In the genomic region with DNA sequence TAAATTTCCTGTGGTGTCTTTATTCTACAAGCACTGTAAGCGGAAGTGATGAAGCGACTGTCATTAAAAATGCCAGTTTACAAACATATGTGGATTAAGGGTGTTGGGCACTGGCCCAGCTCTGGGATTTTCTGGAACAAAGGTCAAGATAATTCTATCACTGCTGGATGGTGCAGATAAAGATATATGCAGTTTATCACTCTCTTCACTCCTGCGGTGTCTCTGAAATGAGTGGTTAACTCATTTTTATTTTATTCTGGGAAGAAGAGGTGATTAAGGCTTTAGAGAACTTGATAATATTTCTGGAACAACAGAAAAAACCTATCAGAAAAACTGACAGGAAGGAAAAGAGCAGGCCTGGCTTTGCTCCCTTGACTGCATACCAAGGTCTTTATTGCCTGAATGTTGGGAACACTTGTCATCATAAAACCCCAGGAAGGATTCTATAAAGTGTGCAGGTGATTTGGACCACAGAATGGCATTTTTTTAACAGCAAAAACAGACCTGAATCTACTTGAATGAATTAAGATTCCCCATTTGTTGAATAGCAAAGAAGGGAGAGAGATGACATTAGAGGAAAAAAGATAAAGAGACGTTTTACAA, we compare ENCODE assay signal across 19 cellular contexts. TPM values are rescaled to one million over a fixed set of nuclear protein-coding genes. Genes with fewer than 3 reads are reported as not detected.
"Had no signal": no experiment of that assay in that cellular context is flagged by ENCODE, and none has a peak within 500 bp of the region (broad histone marks: within the 10 kb centered on the region; RNA-seq: fewer than 3 reads in every experiment).

No MANE protein-coding gene starts in this region.

- H3K9ac ChIP-seq: neural progenitor cell had no signal

- H3K4me3 ChIP-seq: adrenal gland, gastrocnemius medialis, heart right ventricle, neural progenitor cell, ovary, thoracic aorta had no signal

- H3K4me1 Mint-ChIP-seq: activated naive CD4-positive, alpha-beta T cell treated with anti-CD3 and anti-CD28 coated beads, Interleukin-2, amount 50 U/mL, for 24 hours; central memory CD8-positive, alpha-beta T cell; neural progenitor cell; stimulated activated effector memory CD8-positive, alpha-beta T cell treated with anti-CD3 and anti-CD28 coated beads, Interleukin-12 subunit alpha, Interleukin-12 subunit beta, amount 100 ng/mL, for 72 hours had no signal

- H3K4me2 ChIP-seq: neural progenitor cell had no signal

- H3K36me3 ChIP-seq: adrenal gland, gastrocnemius medialis, heart right ventricle, neural progenitor cell, ovary, thoracic aorta had no signal

- H3K9me3 ChIP-seq: adrenal gland, gastrocnemius medialis, heart right ventricle, ovary, thoracic aorta had no signal

- DNase-seq: activated CD4-positive, alpha-beta T cell treated with anti-CD3 and anti-CD28 coated beads for 36 hours; activated CD8-positive, alpha-beta T cell treated with anti-CD3 and anti-CD28 coated beads for 36 hours; activated effector memory CD4-positive, alpha-beta T cell treated with anti-CD3 and anti-CD28 coated beads, Interleukin-2, amount 50 U/mL, for 16 hours; activated T-cell treated with anti-CD3 and anti-CD28 coated beads, Interleukin-2, amount 50 U/mL, for 48 hours; adrenal gland; cortex of kidney; effector memory CD8-positive, alpha-beta T cell; gastrocnemius medialis; heart right ventricle; midbrain; ovary; stimulated activated CD4-positive, alpha-beta T cell treated with anti-CD3 and anti-CD28 coated beads, Interleukin-1b, Interleukin-23, amount 100 ng/mL, for 48 hours had no signal

- H3K27me3 Mint-ChIP-seq: activated naive CD4-positive, alpha-beta T cell treated with anti-CD3 and anti-CD28 coated beads, Interleukin-2, amount 50 U/mL, for 24 hours; effector memory CD8-positive, alpha-beta T cell had no signal

- H3K4me3 Mint-ChIP-seq: activated CD4-positive, alpha-beta T cell treated with anti-CD3 and anti-CD28 coated beads for 36 hours; activated CD8-positive, alpha-beta T cell treated with anti-CD3 and anti-CD28 coated beads for 36 hours; activated naive CD4-positive, alpha-beta T cell treated with anti-CD3 and anti-CD28 coated beads, Interleukin-2, amount 50 U/mL, for 24 hours; central memory CD8-positive, alpha-beta T cell; effector memory CD8-positive, alpha-beta T cell; neural progenitor cell; stimulated activated effector memory CD8-positive, alpha-beta T cell treated with anti-CD3 and anti-CD28 coated beads, Interleukin-12 subunit alpha, Interleukin-12 subunit beta, amount 100 ng/mL, for 72 hours had no signal

- H3K4me1 ChIP-seq: adrenal gland, gastrocnemius medialis, neural progenitor cell had no signal

- ATAC-seq: activated CD4-positive, alpha-beta T cell treated with anti-CD3 and anti-CD28 coated beads for 36 hours; activated CD8-positive, alpha-beta T cell treated with anti-CD3 and anti-CD28 coated beads for 36 hours; effector memory CD8-positive, alpha-beta T cell; gastrocnemius medialis; heart right ventricle had no signal

- H3K27ac Mint-ChIP-seq: activated CD4-positive, alpha-beta T cell treated with anti-CD3 and anti-CD28 coated beads for 36 hours; activated CD8-positive, alpha-beta T cell treated with anti-CD3 and anti-CD28 coated beads for 36 hours; activated naive CD4-positive, alpha-beta T cell treated with anti-CD3 and anti-CD28 coated beads, Interleukin-2, amount 50 U/mL, for 24 hours; effector memory CD8-positive, alpha-beta T cell; neural progenitor cell; stimulated activated effector memory CD8-positive, alpha-beta T cell treated with anti-CD3 and anti-CD28 coated beads, Interleukin-12 subunit alpha, Interleukin-12 subunit beta, amount 100 ng/mL, for 72 hours had no signal

- H3K9me3 Mint-ChIP-seq: activated CD8-positive, alpha-beta T cell treated with anti-CD3 and anti-CD28 coated beads for 36 hours; activated naive CD4-positive, alpha-beta T cell treated with anti-CD3 and anti-CD28 coated beads, Interleukin-2, amount 50 U/mL, for 24 hours; central memory CD8-positive, alpha-beta T cell; effector memory CD8-positive, alpha-beta T cell; neural progenitor cell; stimulated activated effector memory CD8-positive, alpha-beta T cell treated with anti-CD3 and anti-CD28 coated beads, Interleukin-12 subunit alpha, Interleukin-12 subunit beta, amount 100 ng/mL, for 72 hours had no signal

- H3K27ac ChIP-seq: adrenal gland, gastrocnemius medialis, heart right ventricle, neural progenitor cell, ovary, thoracic aorta had no signal

- H3K27me3 ChIP-seq: adrenal gland, gastrocnemius medialis, heart right ventricle, neural progenitor cell, ovary had no signal

- H2AFZ ChIP-seq: neural progenitor cell had no signal

- H3K36me3 Mint-ChIP-seq: activated naive CD4-positive, alpha-beta T cell treated with anti-CD3 and anti-CD28 coated beads, Interleukin-2, amount 50 U/mL, for 24 hours; neural progenitor cell; stimulated activated effector memory CD8-positive, alpha-beta T cell treated with anti-CD3 and anti-CD28 coated beads, Interleukin-12 subunit alpha, Interleukin-12 subunit beta, amount 100 ng/mL, for 72 hours had no signal

RNA-seq across cellular contexts. Expression of a gene that starts 32.4 kb away (rescaled TPM):
- total RNA-seq: activated CD4-positive, alpha-beta T cell treated with anti-CD3 and anti-CD28 coated beads for 36 hours; activated CD8-positive, alpha-beta T cell treated with anti-CD3 and anti-CD28 coated beads for 36 hours; epithelial cell of proximal tubule; lung microvascular endothelial cell; thoracic aorta had no signal
